Comparison of ENCODE assay signal across 1 cellular context in the genomic region with DNA sequence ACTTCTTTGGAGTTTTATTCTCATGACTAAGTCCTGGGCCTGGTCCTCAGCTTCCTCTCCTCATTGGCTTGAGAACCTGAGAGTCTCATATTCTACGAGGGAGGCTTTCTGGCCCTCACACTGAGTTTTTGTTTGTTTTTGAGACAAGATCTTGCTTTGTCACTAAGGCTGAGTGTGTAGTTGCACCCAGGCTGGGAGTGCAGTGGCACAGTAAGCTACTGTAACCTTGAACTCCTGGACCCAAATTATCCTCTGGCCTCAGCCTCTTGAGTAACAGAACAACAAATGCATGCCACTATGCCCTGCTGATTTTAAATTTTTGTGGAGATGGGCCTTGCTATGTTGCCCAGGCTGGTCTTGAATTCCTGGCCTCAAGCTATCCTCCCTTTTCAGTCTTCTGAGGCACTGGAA.
TF ChIP-seq lines count a peak whose summit lies in the region.

No MANE protein-coding gene starts in this region.

TF ChIP-seq in HepG2, 621 proteins besides CTCF, POLR2A, EP300 and RAD21 (continued from another document):
- TF ChIP-seq, protein P1, sequence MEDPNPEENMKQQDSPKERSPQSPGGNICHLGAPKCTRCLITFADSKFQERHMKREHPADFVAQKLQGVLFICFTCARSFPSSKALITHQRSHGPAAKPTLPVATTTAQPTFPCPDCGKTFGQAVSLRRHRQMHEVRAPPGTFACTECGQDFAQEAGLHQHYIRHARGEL (CRISPR knock-in tag; IDR thresholded peaks at IDR 0.05), result no peak
- TF ChIP-seq ZNF205 (CRISPR knock-in tag; IDR thresholded peaks at IDR 0.05), result 0 out of 2 replicates have a peak, but pooled peaks have one; percentile 58
- no peak for TF ChIP-seq CENPT (CRISPR knock-in tag; IDR thresholded peaks at IDR 0.05; ENCODE audit: low read depth)
- TF ChIP-seq PHF8 (CRISPR knock-in tag; IDR thresholded peaks at IDR 0.05), result no peak
- TF ChIP-seq, protein P2, sequence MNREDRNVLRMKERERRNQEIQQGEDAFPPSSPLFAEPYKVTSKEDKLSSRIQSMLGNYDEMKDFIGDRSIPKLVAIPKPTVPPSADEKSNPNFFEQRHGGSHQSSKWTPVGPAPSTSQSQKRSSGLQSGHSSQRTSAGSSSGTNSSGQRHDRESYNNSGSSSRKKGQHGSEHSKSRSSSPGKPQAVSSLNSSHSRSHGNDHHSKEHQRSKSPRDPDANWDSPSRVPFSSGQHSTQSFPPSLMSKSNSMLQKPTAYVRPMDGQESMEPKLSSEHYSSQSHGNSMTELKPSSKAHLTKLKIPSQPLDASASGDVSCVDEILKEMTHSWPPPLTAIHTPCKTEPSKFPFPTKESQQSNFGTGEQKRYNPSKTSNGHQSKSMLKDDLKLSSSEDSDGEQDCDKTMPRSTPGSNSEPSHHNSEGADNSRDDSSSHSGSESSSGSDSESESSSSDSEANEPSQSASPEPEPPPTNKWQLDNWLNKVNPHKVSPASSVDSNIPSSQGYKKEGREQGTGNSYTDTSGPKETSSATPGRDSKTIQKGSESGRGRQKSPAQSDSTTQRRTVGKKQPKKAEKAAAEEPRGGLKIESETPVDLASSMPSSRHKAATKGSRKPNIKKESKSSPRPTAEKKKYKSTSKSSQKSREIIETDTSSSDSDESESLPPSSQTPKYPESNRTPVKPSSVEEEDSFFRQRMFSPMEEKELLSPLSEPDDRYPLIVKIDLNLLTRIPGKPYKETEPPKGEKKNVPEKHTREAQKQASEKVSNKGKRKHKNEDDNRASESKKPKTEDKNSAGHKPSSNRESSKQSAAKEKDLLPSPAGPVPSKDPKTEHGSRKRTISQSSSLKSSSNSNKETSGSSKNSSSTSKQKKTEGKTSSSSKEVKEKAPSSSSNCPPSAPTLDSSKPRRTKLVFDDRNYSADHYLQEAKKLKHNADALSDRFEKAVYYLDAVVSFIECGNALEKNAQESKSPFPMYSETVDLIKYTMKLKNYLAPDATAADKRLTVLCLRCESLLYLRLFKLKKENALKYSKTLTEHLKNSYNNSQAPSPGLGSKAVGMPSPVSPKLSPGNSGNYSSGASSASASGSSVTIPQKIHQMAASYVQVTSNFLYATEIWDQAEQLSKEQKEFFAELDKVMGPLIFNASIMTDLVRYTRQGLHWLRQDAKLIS (CRISPR knock-in tag; IDR thresholded peaks at IDR 0.05), result no peak
- TF ChIP-seq BRD4 (CRISPR knock-in tag; IDR thresholded peaks at IDR 0.05), result no peak
- TF ChIP-seq RCOR2 (CRISPR knock-in tag; IDR thresholded peaks at IDR 0.05), result peak; percentile 90
- no peak for TF ChIP-seq TAF15 (IDR thresholded peaks at IDR 0.05; ENCODE audit: low read depth, low read length, poor library complexity, severe bottlenecking)
- TF ChIP-seq, protein P3, sequence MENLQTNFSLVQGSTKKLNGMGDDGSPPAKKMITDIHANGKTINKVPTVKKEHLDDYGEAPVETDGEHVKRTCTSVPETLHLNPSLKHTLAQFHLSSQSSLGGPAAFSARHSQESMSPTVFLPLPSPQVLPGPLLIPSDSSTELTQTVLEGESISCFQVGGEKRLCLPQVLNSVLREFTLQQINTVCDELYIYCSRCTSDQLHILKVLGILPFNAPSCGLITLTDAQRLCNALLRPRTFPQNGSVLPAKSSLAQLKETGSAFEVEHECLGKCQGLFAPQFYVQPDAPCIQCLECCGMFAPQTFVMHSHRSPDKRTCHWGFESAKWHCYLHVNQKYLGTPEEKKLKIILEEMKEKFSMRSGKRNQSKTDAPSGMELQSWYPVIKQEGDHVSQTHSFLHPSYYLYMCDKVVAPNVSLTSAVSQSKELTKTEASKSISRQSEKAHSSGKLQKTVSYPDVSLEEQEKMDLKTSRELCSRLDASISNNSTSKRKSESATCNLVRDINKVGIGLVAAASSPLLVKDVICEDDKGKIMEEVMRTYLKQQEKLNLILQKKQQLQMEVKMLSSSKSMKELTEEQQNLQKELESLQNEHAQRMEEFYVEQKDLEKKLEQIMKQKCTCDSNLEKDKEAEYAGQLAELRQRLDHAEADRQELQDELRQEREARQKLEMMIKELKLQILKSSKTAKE (CRISPR knock-in tag; IDR thresholded peaks at IDR 0.05; ENCODE audit: borderline replicate concordance), result no peak
- TF ChIP-seq ZFX (CRISPR knock-in tag; IDR thresholded peaks at IDR 0.05; ENCODE audit: low read depth), result no peak; the same call in 1 of the 2 replicates
- no peak for TF ChIP-seq ZNF253 (CRISPR knock-in tag; IDR thresholded peaks at IDR 0.05; ENCODE audit: borderline replicate concordance)
- no peak for TF ChIP-seq FOSL1 (CRISPR knock-in tag; IDR thresholded peaks at IDR 0.05; ENCODE audit: borderline replicate concordance)
- TF ChIP-seq, protein P4, sequence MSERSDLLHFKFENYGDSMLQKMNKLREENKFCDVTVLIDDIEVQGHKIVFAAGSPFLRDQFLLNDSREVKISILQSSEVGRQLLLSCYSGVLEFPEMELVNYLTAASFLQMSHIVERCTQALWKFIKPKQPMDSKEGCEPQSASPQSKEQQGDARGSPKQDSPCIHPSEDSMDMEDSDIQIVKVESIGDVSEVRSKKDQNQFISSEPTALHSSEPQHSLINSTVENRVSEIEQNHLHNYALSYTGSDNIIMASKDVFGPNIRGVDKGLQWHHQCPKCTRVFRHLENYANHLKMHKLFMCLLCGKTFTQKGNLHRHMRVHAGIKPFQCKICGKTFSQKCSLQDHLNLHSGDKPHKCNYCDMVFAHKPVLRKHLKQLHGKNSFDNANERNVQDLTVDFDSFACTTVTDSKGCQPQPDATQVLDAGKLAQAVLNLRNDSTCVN (CRISPR knock-in tag; IDR thresholded peaks at IDR 0.05; ENCODE audit: borderline replicate concordance), result no peak
- TF ChIP-seq, protein P5, sequence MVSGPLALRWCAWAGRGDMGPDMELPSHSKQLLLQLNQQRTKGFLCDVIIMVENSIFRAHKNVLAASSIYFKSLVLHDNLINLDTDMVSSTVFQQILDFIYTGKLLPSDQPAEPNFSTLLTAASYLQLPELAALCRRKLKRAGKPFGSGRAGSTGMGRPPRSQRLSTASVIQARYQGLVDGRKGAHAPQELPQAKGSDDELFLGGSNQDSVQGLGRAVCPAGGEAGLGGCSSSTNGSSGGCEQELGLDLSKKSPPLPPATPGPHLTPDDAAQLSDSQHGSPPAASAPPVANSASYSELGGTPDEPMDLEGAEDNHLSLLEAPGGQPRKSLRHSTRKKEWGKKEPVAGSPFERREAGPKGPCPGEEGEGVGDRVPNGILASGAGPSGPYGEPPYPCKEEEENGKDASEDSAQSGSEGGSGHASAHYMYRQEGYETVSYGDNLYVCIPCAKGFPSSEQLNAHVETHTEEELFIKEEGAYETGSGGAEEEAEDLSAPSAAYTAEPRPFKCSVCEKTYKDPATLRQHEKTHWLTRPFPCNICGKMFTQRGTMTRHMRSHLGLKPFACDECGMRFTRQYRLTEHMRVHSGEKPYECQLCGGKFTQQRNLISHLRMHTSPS (CRISPR knock-in tag; IDR thresholded peaks at IDR 0.05; ENCODE audit: low read depth), result peak; percentile 69; the same call in 1 of the 2 replicates
- TF ChIP-seq ZFYVE20 (CRISPR knock-in tag; IDR thresholded peaks at IDR 0.05; ENCODE audit: borderline replicate concordance, low read depth), result no peak
- TF ChIP-seq SP140L (CRISPR knock-in tag; IDR thresholded peaks at IDR 0.05; ENCODE audit: borderline replicate concordance), result no peak
- no peak for TF ChIP-seq HNRNPK (IDR thresholded peaks at IDR 0.05; ENCODE audit: low read depth, low read length, poor library complexity, severe bottlenecking)
